12 cellular contexts compared by ENCODE assay signal in the genomic region with DNA sequence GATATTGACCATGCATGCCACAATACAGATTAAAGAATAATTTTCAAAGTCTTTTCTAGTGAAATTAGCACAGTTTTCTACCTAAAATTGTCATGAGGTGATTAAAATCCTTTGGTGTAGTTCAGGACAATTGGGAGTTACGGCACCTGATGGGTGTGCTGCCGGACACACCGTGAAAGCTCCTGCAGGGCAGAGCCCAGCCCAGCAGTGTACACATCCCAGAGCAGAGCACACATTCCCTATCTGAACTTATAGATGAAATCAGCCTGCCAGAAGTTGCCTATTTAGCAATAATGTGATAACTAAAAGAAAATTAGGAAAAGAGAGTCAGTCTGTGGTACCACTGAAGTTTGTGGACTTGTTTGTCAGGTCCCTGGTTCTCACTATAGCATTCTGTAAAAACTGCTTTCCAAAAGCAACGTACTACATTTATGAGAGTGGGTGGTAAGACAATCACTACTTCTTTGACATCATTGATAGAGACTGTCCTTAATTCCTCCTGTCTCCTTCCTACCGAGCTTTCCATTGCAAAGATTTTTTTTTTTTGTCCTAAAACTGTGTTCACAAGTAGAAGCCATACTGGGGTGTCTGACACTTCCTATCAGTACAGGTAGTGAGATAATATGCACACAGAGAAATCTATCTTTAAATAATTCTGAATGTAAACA. TPM values are rescaled to one million over a fixed set of nuclear protein-coding genes. Genes with fewer than 3 reads are reported as not detected.
DNase-seq lines count a peak whose midpoint lies in the region; FAIRE-seq and TF ChIP-seq lines count a peak whose summit lies in the region.
"Had no signal": no experiment of that assay in that cellular context is flagged by ENCODE, and none has a peak within 500 bp of the region (broad histone marks: within the 10 kb centered on the region; RNA-seq: fewer than 3 reads in every experiment).

No MANE protein-coding gene starts in this region.

- intact Hi-C loops in activated CD4-positive, alpha-beta T cell treated with anti-CD3 and anti-CD28 coated beads, Interleukin-2, amount 10 ng/mL, durations not matched to agents 24 days and 14 days (cut with micrococcal nuclease) = loop anchor here (1.0 to 5.0 kb wide), 4 partner anchors 7 to 1098 kb away; no protein-coding TSS in a partner anchor
- intact Hi-C loops in colonic mucosa (cut with DNase I) = no loop called here
- intact Hi-C loops in spleen (cut with DNase I; ENCODE audit: low total_unique reads) = no loop called here

- no peaks in the 10 kb centered on the region for H3K27me3 ChIP-seq in Karpas-422 (ENCODE audit: low read length)
- H3K27me3 ChIP-seq in colonic mucosa = no peaks in the 10 kb centered on the region
- H3K27me3 ChIP-seq in spleen (replicated peaks in 1 of 7) = no peaks in the 10 kb centered on the region

- H3K4me3 ChIP-seq in Karpas-422 (ENCODE audit: low read length) (peak overlapping the region; percentile 80), colonic mucosa (peak overlapping the region; percentile 17), spleen (peak overlapping the region; percentile 38 to 74 (median 52))
- H3K4me3 ChIP-seq: A549 had no signal

- H3K9me2 ChIP-seq in Karpas-422 (replicated peaks; ENCODE audit: insufficient read depth, low read length) = no peaks in the 10 kb centered on the region

- H3K79me2 ChIP-seq in Karpas-422 (ENCODE audit: low read length) = peaks cover 82% of the 10 kb centered on the region

- H3K27ac ChIP-seq in Karpas-422 (ENCODE audit: low read length) (peak overlapping the region; percentile 92), colonic mucosa (peak overlapping the region; percentile 73), spleen (peak overlapping the region; percentile 81 to 96 (median 94))
- H3K27ac ChIP-seq: A549 had no signal

- H3K27ac Mint-ChIP-seq in activated CD4-positive, alpha-beta T cell treated with anti-CD3 and anti-CD28 coated beads, Interleukin-2, amount 10 ng/mL, durations not matched to agents 24 days and 14 days = peak overlapping the region; percentile 97

- H3K4me1 Mint-ChIP-seq in activated CD4-positive, alpha-beta T cell treated with anti-CD3 and anti-CD28 coated beads, Interleukin-2, amount 10 ng/mL, durations not matched to agents 24 days and 14 days = peaks cover 36% of the 10 kb centered on the region

- no peak for TF ChIP-seq POLR2A in spleen (IDR thresholded peaks at IDR 0.05)

- H2AFZ ChIP-seq in Karpas-422 (ENCODE audit: low read length) = no peak overlapping the region

- H3K9ac ChIP-seq in Karpas-422 (ENCODE audit: low read length) = peak overlapping the region; percentile 81
- H3K9ac ChIP-seq in colonic mucosa (ENCODE audit: low read depth in 2 of 2, low read length in 2 of 2) = peak overlapping the region in 1 of 2 donors; percentile 70

- H3K4me1 ChIP-seq in Karpas-422 (ENCODE audit: low read length) (peaks cover 92% of the 10 kb centered on the region), colonic mucosa (no peaks in the 10 kb centered on the region), spleen (peaks cover 0 to 71% (median 58%) of the 10 kb centered on the region in 6 donors)
- H3K4me1 ChIP-seq: A549 had no signal

- DNase-seq in activated CD4-positive, alpha-beta T cell treated with anti-CD3 and anti-CD28 coated beads, Interleukin-2, amount 10 ng/mL, durations not matched to agents 24 days and 14 days = peak; percentile 73
- no peak for DNase-seq in activated CD4-positive, alpha-beta T cell treated with anti-CD3 and anti-CD28 coated beads for 4 hours
- DNase-seq in Karpas-422 (peak; percentile 51), colonic mucosa (peak; percentile 66), spleen (peak; percentile 75), NCI-H1092 (lab: John Stamatoyannopoulos, UW) (no peak), HUDEP-2 (lab: John Stamatoyannopoulos, UW; ENCODE audit: unreplicated experiment in 76 of 76) (no peak), frontal cortex (ENCODE audit: low spot score in 2 of 2) (no peak)
- DNase-seq: caudate nucleus, kidney, NCI-H524 treated with DMSO at 0.1 percent for 48 hours had no signal

- 59 to 68% (median 66%) methylated on average over 5 of the region's 5 CpGs for WGBS in spleen, 5 donors

- 0 out of 2 replicates have a peak, but pooled peaks cover 4% of the 10 kb centered on the region for H3K36me3 ChIP-seq in Karpas-422 (ENCODE audit: insufficient read depth, low read length)
- no peaks in the 10 kb centered on the region for H3K36me3 ChIP-seq in colonic mucosa
- peaks cover 0 to 3% (median 0%) of the 10 kb centered on the region in 6 donors for H3K36me3 ChIP-seq in spleen

- no peaks in the 10 kb centered on the region for H4K20me1 ChIP-seq in Karpas-422 (ENCODE audit: insufficient read depth, low read depth, low read length)

- peak overlapping the region; percentile 97 for H3K4me2 ChIP-seq in Karpas-422 (ENCODE audit: low read depth, low read length, poor library complexity, severe bottlenecking)
- H3K4me2 ChIP-seq: A549 had no signal

- H3K9me3 ChIP-seq in Karpas-422 (ENCODE audit: low read length) (no peaks in the 10 kb centered on the region), colonic mucosa (no peaks in the 10 kb centered on the region), spleen (no peaks in the 10 kb centered on the region)
- H3K9me3 ChIP-seq: A549 had no signal

- TF ChIP-seq CTCF in colonic mucosa (IDR thresholded peaks at IDR 0.05) = no peak
- no peak for TF ChIP-seq CTCF in spleen (IDR thresholded peaks at IDR 0.05 in 8 of 11, conservative IDR thresholded peaks at IDR 0.05 in 3 of 11)

- no peak for FAIRE-seq in frontal cortex (lab: Jason Lieb, UNC)
- FAIRE-seq: A549, kidney had no signal

- H3K27me3 Mint-ChIP-seq in activated CD4-positive, alpha-beta T cell treated with anti-CD3 and anti-CD28 coated beads, Interleukin-2, amount 10 ng/mL, durations not matched to agents 24 days and 14 days = no peaks in the 10 kb centered on the region

- peaks cover 74% of the 10 kb centered on the region for H3K36me3 Mint-ChIP-seq in activated CD4-positive, alpha-beta T cell treated with anti-CD3 and anti-CD28 coated beads, Interleukin-2, amount 10 ng/mL, durations not matched to agents 24 days and 14 days (ENCODE audit: low read depth)

- H3K9me3 Mint-ChIP-seq in activated CD4-positive, alpha-beta T cell treated with anti-CD3 and anti-CD28 coated beads, Interleukin-2, amount 10 ng/mL, durations not matched to agents 24 days and 14 days = no peaks in the 10 kb centered on the region

- peak overlapping the region; percentile 92 for H3K4me3 Mint-ChIP-seq in activated CD4-positive, alpha-beta T cell treated with anti-CD3 and anti-CD28 coated beads, Interleukin-2, amount 10 ng/mL, durations not matched to agents 24 days and 14 days

RNA-seq across cellular contexts. Expression of a gene that starts 3.4 kb away (rescaled TPM):
- 320 and 321 TPM in 2 replicates for total RNA-seq in activated CD4-positive, alpha-beta T cell treated with anti-CD3 and anti-CD28 coated beads, Interleukin-2, amount 10 ng/mL, durations not matched to agents 24 days and 14 days
- 72.2 and 97.7 TPM in 2 replicates for total RNA-seq in Karpas-422 (2014; rRNA removed; shearing (Covaris generic); ENCODE audit: low replicate concordance)
- total RNA-seq in colonic mucosa (1 to 10 TPM; 5.9 to 8.0 TPM), spleen (100 to 1,000 TPM in 6 of 7 donors, 10 to 100 TPM in 1; 85.6 to 135 (median 106) TPM), frontal cortex (2.9 TPM)
- polyA plus RNA-seq in spleen = 10 to 100 TPM; 27.3 to 63.2 (median 29.3) TPM

Comparison
In these comparisons a context has a peak if more than half of its experiments do, and no peak if none do; other contexts are left out.
1. DNase-seq: peak in activated CD4-positive, alpha-beta T cell treated with anti-CD3 and anti-CD28 coated beads, Interleukin-2, amount 10 ng/mL, durations not matched to agents 24 days and 14 days (single experiment), Karpas-422 (single experiment), colonic mucosa (single experiment) and spleen (single experiment); none in activated CD4-positive, alpha-beta T cell treated with anti-CD3 and anti-CD28 coated beads for 4 hours (0 of 2), NCI-H1092 (single experiment), HUDEP-2 (0 of 76) and frontal cortex (0 of 2).
2. H3K4me3 ChIP-seq: peak in every context shown above with its lines; median percentile 80 in Karpas-422; 52 in spleen; 17 in colonic mucosa.
3. Peak in every context shown above with its lines, with median percentiles within 50 percentile points of each other: H3K27ac ChIP-seq.